Comparison of ENCODE assay signal across 9 cellular contexts in the genomic region with DNA sequence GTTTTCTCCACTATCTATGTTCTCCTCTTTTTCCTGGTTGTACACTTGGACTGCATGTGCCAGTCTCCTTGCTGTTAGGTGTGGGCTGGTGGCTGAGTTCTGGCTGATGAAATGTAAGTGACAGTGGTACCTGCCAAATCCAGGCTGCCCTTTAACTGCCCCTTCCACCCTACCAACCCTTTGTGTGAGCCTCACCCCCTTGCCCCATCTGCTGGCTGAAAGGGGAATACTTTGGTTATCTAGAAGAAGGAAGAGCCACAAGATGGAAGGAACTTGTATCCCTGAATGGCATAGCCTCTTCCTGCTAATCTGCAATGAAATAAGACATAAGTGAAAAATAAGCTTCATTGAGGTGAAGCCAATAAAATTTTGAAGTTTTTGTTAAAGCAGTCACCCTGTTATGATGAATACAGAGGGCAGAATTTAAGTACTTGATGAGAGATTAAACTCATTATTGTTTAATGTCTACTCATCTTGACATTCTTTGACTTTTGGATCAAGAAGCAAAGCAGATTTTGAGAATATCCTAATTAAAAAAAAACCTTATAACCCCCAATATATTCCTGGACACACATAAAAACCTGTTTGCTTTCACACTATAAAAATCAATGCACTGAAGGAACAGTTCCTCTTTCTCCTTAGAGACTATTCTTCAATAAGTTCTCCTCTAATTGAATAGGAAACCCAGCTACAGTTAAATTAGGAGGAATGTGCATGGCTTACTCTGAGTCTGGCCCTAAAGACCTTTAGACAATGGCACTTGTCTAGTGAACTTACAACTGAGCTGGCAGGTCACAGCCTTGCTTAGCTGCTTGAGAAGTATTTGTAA.
DNase-seq lines count a peak whose midpoint lies in the region; FAIRE-seq and TF ChIP-seq lines count a peak whose summit lies in the region.
"Had no signal": no experiment of that assay in that cellular context is flagged by ENCODE, and none has a peak within 500 bp of the region (broad histone marks: within the 10 kb centered on the region; RNA-seq: fewer than 3 reads in every experiment).

No MANE protein-coding gene starts in this region.

- H3K56ac ChIP-seq in H1 (replicated peaks; ENCODE audit: insufficient read length, low read depth, low read length), result no peak overlapping the region

- H3K9me2 ChIP-seq in Loucy (replicated peaks; ENCODE audit: low read depth, low read length), result no peaks in the 10 kb centered on the region

- no peak overlapping the region for H2AFZ ChIP-seq in Loucy (ENCODE audit: low read length)
- no peak overlapping the region for H2AFZ ChIP-seq in H1 (ENCODE audit: low read length)
- no peak overlapping the region for H2AFZ ChIP-seq in trophoblast cell (ENCODE audit: insufficient read depth, low read length, poor library complexity)

- FAIRE-seq in H1 (lab: Jason Lieb, UNC) (no peak), HTR-8/SVneo (lab: Jason Lieb, UNC) (no peak)

- H4K8ac ChIP-seq in H1 (ENCODE audit: extremely low read depth, insufficient read depth, low read length) (no peak overlapping the region), trophoblast cell (ENCODE audit: low read depth, low read length) (no peak overlapping the region)

- POLR2A ChIA-PET in H1 (lab: Charles Lee; ENCODE audit: partially characterized antibody), result no interaction called here

- H4K5ac ChIP-seq in H1 (ENCODE audit: insufficient read length, low read depth, low read length), result no peak overlapping the region

- H4K12ac ChIP-seq in trophoblast cell (ENCODE audit: low read depth, low read length), result no peak overlapping the region

- H3K27ac ChIP-seq in 22Rv1 (no peak overlapping the region), H1 (ENCODE audit: low read depth, low read length) (no peak overlapping the region), trophoblast cell (ENCODE audit: low read depth, low read length) (no peak overlapping the region)
- H3K27ac ChIP-seq: epithelial cell of prostate had no signal

- TF ChIP-seq EP300 in H1 (IDR thresholded peaks at IDR 0.05; ENCODE audit: borderline replicate concordance in 1 of 2, low read depth in 2 of 2, low read length in 2 of 2), result no peak

- H3K4ac ChIP-seq in H1 (replicated peaks; ENCODE audit: insufficient read length, low read depth, low read length) (no peak overlapping the region), trophoblast cell (ENCODE audit: low read depth, low read length) (no peak overlapping the region)

- H2BK20ac ChIP-seq in H1 (ENCODE audit: low read length), result no peak overlapping the region

- no peak overlapping the region for H2AK5ac ChIP-seq in H1 (ENCODE audit: low read depth, low read length)
- H2AK5ac ChIP-seq in trophoblast cell (ENCODE audit: low read length), result no peak overlapping the region

- H3K4me1 ChIP-seq in Loucy (ENCODE audit: insufficient read depth, low read length, poor library complexity, severe bottlenecking) (peaks cover 18% of the 10 kb centered on the region), H1 (replicated peaks in 1 of 4; ENCODE audit: control insufficient read depth in 3 of 4, insufficient read depth in 4 of 4, low read length in 3 of 4) (peaks cover 0 to 2% (median under 1%) of the 10 kb centered on the region in 4 experiments; a peak in 1 of 7 replicates), trophoblast cell (ENCODE audit: control insufficient read depth in 1 of 2, insufficient read depth in 2 of 2, low read length in 2 of 2) (peaks cover 0 to 2% of the 10 kb centered on the region in 2 experiments)

- no peak for TF ChIP-seq POLR2A in H1 (IDR thresholded peaks at IDR 0.05; ENCODE audit: control extremely low read depth in 1 of 2, low read depth in 2 of 2, low read length in 2 of 2)

- H3K23me2 ChIP-seq in H1 (ENCODE audit: low read depth, low read length), result no peaks in the 10 kb centered on the region

- H2BK120ac ChIP-seq in H1 (replicated peaks; ENCODE audit: low read depth, low read length), result no peak overlapping the region
- no peak overlapping the region for H2BK120ac ChIP-seq in trophoblast cell (ENCODE audit: insufficient read depth, low read length, poor library complexity)

- CTCF ChIA-PET in H1 (lab: Charles Lee; ENCODE audit: partially characterized antibody), result interaction anchor here (0.6 to 2.4 kb wide), 17 partner anchors 9 to 1026 kb away, joined by 3 to 7 read pairs (median 3); no protein-coding TSS in a partner anchor

- no peaks in the 10 kb centered on the region for H3K79me1 ChIP-seq in H1 (ENCODE audit: low read depth, low read length)
- H3K79me1 ChIP-seq in trophoblast cell (ENCODE audit: low read length), result no peaks in the 10 kb centered on the region

- no peak overlapping the region for H4K91ac ChIP-seq in H1 (replicated peaks; ENCODE audit: insufficient read length, low read length)
- H4K91ac ChIP-seq in trophoblast cell (ENCODE audit: low read depth, low read length), result no peak overlapping the region

- H2BK15ac ChIP-seq in H1 (ENCODE audit: low read length), result no peak overlapping the region

- TF ChIP-seq CTCF in 22Rv1 (IDR thresholded peaks at IDR 0.05) (peak; percentile 92), GM12864 (IDR thresholded peaks at IDR 0.05; ENCODE audit: low read depth, low read length, missing control alignments) (peak; percentile 73), Loucy (conservative IDR thresholded peaks at IDR 0.05; ENCODE audit: low read length) (peak; percentile 77), H1 (IDR thresholded peaks at IDR 0.05; ENCODE audit: control extremely low read depth in 1 of 3, insufficient read depth in 1 of 3, low read depth in 1 of 3, low read length in 3 of 3) (peak; percentile 50 to 68 (median 56))

- H3F3A ChIP-seq in Loucy (ENCODE audit: low read depth), result no peaks in the 10 kb centered on the region

- DNase-seq in GM12864 (ENCODE audit: low read depth) (no peak), T-helper 1 cell (peak in 3 of 5 donors; percentile 21 to 79 (median 32)), H1 (ENCODE audit: low read depth in 1 of 2, low spot score in 2 of 2) (peak; percentile 23 to 65), trophoblast cell (peak in 1 of 2 donors; percentile 60), COLO829 (ENCODE audit: low spot score) (no peak), HTR-8/SVneo (ENCODE audit: insufficient read length, low spot score) (no peak)

- H2BK12ac ChIP-seq in H1 (ENCODE audit: low read depth, low read length) (no peak overlapping the region), trophoblast cell (ENCODE audit: low read length) (peak overlapping the region; percentile 17)

- H3K23ac ChIP-seq in H1 (ENCODE audit: insufficient read length) (no peak overlapping the region), trophoblast cell (ENCODE audit: low read length) (no peak overlapping the region)

- H3K9me3 ChIP-seq in Loucy (ENCODE audit: insufficient read depth, low read depth, low read length) (no peaks in the 10 kb centered on the region; the same call in 1 of the 2 replicates), H1 (ENCODE audit: insufficient read depth in 2 of 2, low read depth in 1 of 2, low read length in 1 of 2) (peaks cover 0 to 6% of the 10 kb centered on the region in 2 experiments; a peak in 1 of 4 replicates), trophoblast cell (ENCODE audit: insufficient read depth, low read depth, low read length) (no peaks in the 10 kb centered on the region)

- H3K4me2 ChIP-seq in Loucy (ENCODE audit: low read depth, low read length, poor library complexity, severe bottlenecking), result no peak overlapping the region
- no peak overlapping the region for H3K4me2 ChIP-seq in H1 (ENCODE audit: insufficient read depth in 1 of 2, low read depth in 2 of 2, low read length in 2 of 2)
- no peak overlapping the region for H3K4me2 ChIP-seq in trophoblast cell (ENCODE audit: low read length)

- TF ChIP-seq RAD21 in H1 (IDR thresholded peaks at IDR 0.05 in 1 of 2, conservative IDR thresholded peaks at IDR 0.05 in 1 of 2; ENCODE audit: low read depth in 2 of 2, low read length in 2 of 2), result peak; percentile 65 to 81

- H3K36me3 ChIP-seq in Loucy (ENCODE audit: insufficient read depth, low read length) (no peaks in the 10 kb centered on the region), H1 (ENCODE audit: control insufficient read depth in 2 of 4, insufficient read depth in 4 of 4, low read length in 3 of 4) (no peaks in the 10 kb centered on the region), trophoblast cell (ENCODE audit: control insufficient read depth in 1 of 2, insufficient read depth in 2 of 2, low read length in 2 of 2) (no peaks in the 10 kb centered on the region)

- H3K4me3 ChIP-seq in GM12864 (ENCODE audit: low read depth, low read length) (no peak overlapping the region), Loucy (ENCODE audit: low read length, poor library complexity, severe bottlenecking) (no peak overlapping the region), H1 (ENCODE audit: extremely low read depth in 1 of 4, insufficient read depth in 2 of 4, low read depth in 3 of 4, low read length in 4 of 4) (no peak overlapping the region), trophoblast cell (ENCODE audit: low read depth, low read length) (no peak overlapping the region)

- no peaks in the 10 kb centered on the region for H3K79me2 ChIP-seq in Loucy (ENCODE audit: insufficient read depth, low read length)
- no peaks in the 10 kb centered on the region for H3K79me2 ChIP-seq in H1 (ENCODE audit: control insufficient read depth in 1 of 2, insufficient read depth in 2 of 2, low read length in 2 of 2)
- H3K79me2 ChIP-seq in trophoblast cell (ENCODE audit: control insufficient read depth, insufficient read depth, low read length, poor library complexity), result no peaks in the 10 kb centered on the region

- H4K20me1 ChIP-seq in Loucy (ENCODE audit: insufficient read depth, low read length, poor library complexity, severe bottlenecking) (no peaks in the 10 kb centered on the region), H1 (replicated peaks in 1 of 2; ENCODE audit: control insufficient read depth in 1 of 2, insufficient read depth in 2 of 2, low read length in 2 of 2) (no peaks in the 10 kb centered on the region)

- H3K9ac ChIP-seq in Loucy (ENCODE audit: low read depth, low read length, poor library complexity, severe bottlenecking) (no peak overlapping the region), H1 (replicated peaks in 1 of 4; ENCODE audit: extremely low read depth in 1 of 4, low read depth in 3 of 4, low read length in 3 of 4) (no peak overlapping the region), trophoblast cell (ENCODE audit: low read length) (no peak overlapping the region)

- H3K14ac ChIP-seq in H1 (ENCODE audit: insufficient read length), result no peak overlapping the region
- no peak overlapping the region for H3K14ac ChIP-seq in trophoblast cell (ENCODE audit: low read length)

- no peak overlapping the region for H3K18ac ChIP-seq in H1 (ENCODE audit: extremely low read depth, low read length)
- no peak overlapping the region for H3K18ac ChIP-seq in trophoblast cell (ENCODE audit: low read length)

- H3K27me3 ChIP-seq in Loucy (ENCODE audit: insufficient read depth, low read length, poor library complexity, severe bottlenecking) (no peaks in the 10 kb centered on the region), H1 (replicated peaks in 1 of 4; ENCODE audit: control insufficient read depth in 3 of 4, extremely low read depth in 1 of 4, insufficient read depth in 3 of 4, low read length in 3 of 4) (no peaks in the 10 kb centered on the region), trophoblast cell (ENCODE audit: insufficient read depth, low read length) (no peaks in the 10 kb centered on the region)

- H2BK5ac ChIP-seq in H1 (ENCODE audit: low read depth, low read length) (no peak overlapping the region), trophoblast cell (ENCODE audit: low read depth, low read length, poor library complexity) (no peak overlapping the region)

Comparison
In these comparisons a context has a peak if more than half of its experiments do, and no peak if none do; other contexts are left out.
1. DNase-seq: peak in T-helper 1 cell (3 of 5) and H1 (2 of 2); none in GM12864 (single experiment), COLO829 (single experiment) and HTR-8/SVneo (single experiment).
2. Peak in every context shown above with its lines, with median percentiles within 50 percentile points of each other: CTCF ChIP-seq.